1 cellular context compared by ENCODE assay signal in the genomic region with DNA sequence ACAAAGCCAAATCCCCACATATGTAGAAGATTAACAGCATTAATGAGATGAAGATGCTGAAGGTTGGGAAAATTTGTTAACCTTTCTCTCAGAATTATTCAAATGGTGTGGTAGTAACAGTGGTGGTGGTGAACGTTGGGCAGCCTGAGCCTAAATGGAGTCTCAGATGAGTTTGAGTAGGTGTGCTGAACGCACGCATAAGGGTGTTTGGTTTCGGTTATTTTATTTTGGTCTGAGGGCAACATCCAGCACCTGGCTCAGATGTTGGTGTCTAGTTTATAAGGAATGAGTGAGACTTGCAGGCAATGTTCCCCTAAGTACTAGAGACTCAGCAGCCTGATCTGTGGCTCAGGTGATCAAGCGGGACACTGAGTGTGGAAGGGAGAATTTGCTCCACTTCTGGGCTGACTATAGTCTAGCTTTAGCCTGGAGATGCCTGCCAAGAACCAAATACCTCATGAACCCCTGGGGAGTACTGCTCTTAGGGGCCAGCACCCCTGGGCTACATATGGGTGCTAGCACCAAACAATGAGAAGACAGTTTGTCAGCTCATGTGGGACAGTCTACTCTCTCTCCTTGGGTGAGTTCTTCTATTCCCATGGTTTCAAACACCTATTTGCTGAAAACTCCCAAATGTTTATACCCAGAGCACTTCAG.
TF ChIP-seq lines count a peak whose summit lies in the region.

No MANE protein-coding gene starts in this region.

TF ChIP-seq in K562, 482 proteins besides CTCF, POLR2A, EP300 and RAD21 (continued from another document):
- TF ChIP-seq ZNF75A (CRISPR knock-in tag; IDR thresholded peaks at IDR 0.05) (no peak), RBM34 (IDR thresholded peaks at IDR 0.05; ENCODE audit: borderline replicate concordance, insufficient read depth, low read length) (no peak), TOE1 (IDR thresholded peaks at IDR 0.05; ENCODE audit: borderline replicate concordance) (no peak), TOE1 (CRISPR knock-in tag; IDR thresholded peaks at IDR 0.05; ENCODE audit: borderline replicate concordance, low read depth) (no peak), MYNN (IDR thresholded peaks at IDR 0.05) (no peak), MYNN (CRISPR knock-in tag; IDR thresholded peaks at IDR 0.05) (no peak), ESRRB (CRISPR knock-in tag; IDR thresholded peaks at IDR 0.05; ENCODE audit: borderline replicate concordance) (no peak)
- TF ChIP-seq, protein P1, sequence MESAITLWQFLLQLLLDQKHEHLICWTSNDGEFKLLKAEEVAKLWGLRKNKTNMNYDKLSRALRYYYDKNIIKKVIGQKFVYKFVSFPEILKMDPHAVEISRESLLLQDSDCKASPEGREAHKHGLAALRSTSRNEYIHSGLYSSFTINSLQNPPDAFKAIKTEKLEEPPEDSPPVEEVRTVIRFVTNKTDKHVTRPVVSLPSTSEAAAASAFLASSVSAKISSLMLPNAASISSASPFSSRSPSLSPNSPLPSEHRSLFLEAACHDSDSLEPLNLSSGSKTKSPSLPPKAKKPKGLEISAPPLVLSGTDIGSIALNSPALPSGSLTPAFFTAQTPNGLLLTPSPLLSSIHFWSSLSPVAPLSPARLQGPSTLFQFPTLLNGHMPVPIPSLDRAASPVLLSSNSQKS (CRISPR knock-in tag; IDR thresholded peaks at IDR 0.05): no peak
- TF ChIP-seq, protein P2, sequence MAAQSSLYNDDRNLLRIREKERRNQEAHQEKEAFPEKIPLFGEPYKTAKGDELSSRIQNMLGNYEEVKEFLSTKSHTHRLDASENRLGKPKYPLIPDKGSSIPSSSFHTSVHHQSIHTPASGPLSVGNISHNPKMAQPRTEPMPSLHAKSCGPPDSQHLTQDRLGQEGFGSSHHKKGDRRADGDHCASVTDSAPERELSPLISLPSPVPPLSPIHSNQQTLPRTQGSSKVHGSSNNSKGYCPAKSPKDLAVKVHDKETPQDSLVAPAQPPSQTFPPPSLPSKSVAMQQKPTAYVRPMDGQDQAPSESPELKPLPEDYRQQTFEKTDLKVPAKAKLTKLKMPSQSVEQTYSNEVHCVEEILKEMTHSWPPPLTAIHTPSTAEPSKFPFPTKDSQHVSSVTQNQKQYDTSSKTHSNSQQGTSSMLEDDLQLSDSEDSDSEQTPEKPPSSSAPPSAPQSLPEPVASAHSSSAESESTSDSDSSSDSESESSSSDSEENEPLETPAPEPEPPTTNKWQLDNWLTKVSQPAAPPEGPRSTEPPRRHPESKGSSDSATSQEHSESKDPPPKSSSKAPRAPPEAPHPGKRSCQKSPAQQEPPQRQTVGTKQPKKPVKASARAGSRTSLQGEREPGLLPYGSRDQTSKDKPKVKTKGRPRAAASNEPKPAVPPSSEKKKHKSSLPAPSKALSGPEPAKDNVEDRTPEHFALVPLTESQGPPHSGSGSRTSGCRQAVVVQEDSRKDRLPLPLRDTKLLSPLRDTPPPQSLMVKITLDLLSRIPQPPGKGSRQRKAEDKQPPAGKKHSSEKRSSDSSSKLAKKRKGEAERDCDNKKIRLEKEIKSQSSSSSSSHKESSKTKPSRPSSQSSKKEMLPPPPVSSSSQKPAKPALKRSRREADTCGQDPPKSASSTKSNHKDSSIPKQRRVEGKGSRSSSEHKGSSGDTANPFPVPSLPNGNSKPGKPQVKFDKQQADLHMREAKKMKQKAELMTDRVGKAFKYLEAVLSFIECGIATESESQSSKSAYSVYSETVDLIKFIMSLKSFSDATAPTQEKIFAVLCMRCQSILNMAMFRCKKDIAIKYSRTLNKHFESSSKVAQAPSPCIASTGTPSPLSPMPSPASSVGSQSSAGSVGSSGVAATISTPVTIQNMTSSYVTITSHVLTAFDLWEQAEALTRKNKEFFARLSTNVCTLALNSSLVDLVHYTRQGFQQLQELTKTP (IDR thresholded peaks at IDR 0.05; ENCODE audit: low read depth in 1 of 2, partially characterized antibody in 2 of 2): no peak
- TF ChIP-seq, protein P3, sequence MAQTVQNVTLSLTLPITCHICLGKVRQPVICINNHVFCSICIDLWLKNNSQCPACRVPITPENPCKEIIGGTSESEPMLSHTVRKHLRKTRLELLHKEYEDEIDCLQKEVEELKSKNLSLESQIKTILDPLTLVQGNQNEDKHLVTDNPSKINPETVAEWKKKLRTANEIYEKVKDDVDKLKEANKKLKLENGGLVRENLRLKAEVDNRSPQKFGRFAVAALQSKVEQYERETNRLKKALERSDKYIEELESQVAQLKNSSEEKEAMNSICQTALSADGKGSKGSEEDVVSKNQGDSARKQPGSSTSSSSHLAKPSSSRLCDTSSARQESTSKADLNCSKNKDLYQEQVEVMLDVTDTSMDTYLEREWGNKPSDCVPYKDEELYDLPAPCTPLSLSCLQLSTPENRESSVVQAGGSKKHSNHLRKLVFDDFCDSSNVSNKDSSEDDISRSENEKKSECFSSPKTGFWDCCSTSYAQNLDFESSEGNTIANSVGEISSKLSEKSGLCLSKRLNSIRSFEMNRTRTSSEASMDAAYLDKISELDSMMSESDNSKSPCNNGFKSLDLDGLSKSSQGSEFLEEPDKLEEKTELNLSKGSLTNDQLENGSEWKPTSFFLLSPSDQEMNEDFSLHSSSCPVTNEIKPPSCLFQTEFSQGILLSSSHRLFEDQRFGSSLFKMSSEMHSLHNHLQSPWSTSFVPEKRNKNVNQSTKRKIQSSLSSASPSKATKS (CRISPR knock-in tag; IDR thresholded peaks at IDR 0.05): no peak
- TF ChIP-seq, protein P4, sequence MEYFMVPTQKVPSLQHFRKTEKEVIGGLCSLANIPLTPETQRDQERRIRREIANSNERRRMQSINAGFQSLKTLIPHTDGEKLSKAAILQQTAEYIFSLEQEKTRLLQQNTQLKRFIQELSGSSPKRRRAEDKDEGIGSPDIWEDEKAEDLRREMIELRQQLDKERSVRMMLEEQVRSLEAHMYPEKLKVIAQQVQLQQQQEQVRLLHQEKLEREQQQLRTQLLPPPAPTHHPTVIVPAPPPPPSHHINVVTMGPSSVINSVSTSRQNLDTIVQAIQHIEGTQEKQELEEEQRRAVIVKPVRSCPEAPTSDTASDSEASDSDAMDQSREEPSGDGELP (CRISPR knock-in tag; IDR thresholded peaks at IDR 0.05; ENCODE audit: borderline replicate concordance): no peak
TF ChIP-seq in K562: peak in this region for 0.
